ENCODE assay signal across 9 cellular contexts in the genomic region with DNA sequence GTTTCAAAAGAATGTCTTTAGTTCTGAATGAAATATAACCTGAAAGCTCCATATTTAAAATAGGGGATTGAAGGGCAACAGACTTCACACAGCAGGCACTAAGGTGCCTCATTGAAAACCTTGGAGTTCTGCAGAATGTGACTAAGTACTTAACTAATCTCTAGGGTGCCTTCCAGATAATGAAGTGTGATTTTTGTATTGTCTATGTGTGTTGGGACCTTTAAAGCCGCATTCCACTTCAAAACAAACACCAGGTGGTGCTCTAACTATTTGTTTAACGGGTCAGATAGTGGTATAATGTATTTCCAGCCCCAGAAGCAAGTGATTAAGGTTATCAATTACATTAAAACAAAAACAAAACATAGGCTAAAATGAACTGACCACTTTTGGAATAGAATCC. TPM values are rescaled to one million over a fixed set of nuclear protein-coding genes. Genes with fewer than 3 reads are reported as not detected.
A peak's percentile ranks its signal among the peaks of the same experiment; 100 is the strongest.
DNase-seq lines count a peak whose midpoint lies in the region; ATAC-seq and TF ChIP-seq lines count a peak whose summit lies in the region.
"Had no signal": no experiment of that assay in that cellular context is flagged by ENCODE, and none has a peak within 500 bp of the region (broad histone marks: within the 10 kb centered on the region; RNA-seq: fewer than 3 reads in every experiment).

No MANE protein-coding gene starts in this region.

- DNase-seq in D341Med (ENCODE audit: low spot score), result peak; percentile 54
- DNase-seq in HT-29 (ENCODE audit: low spot score), result peak; percentile 34
- DNase-seq in body of pancreas, result no peak
- peak in 1 of 3 donors; percentile 21 for DNase-seq in mucosa of descending colon
- no peak for DNase-seq in amygdala (lab: John Stamatoyannopoulos, UW)
- DNase-seq in activated CD4-positive, alpha-beta T cell treated with anti-CD3 and anti-CD28 coated beads, Interleukin-2, amount 50 U/mL, for 1 hour, result no peak
- DNase-seq in putamen (ENCODE audit: low spot score), result no peak
- DNase-seq: upper lobe of left lung had no signal

- H3K4me3 ChIP-seq in body of pancreas (no peak overlapping the region), mucosa of descending colon (no peak overlapping the region)
- H3K4me3 ChIP-seq: upper lobe of left lung had no signal

- H3K4me1 ChIP-seq in body of pancreas (peaks cover 11% of the 10 kb centered on the region), mucosa of descending colon (ENCODE audit: low read depth) (no peaks in the 10 kb centered on the region)
- H3K4me1 ChIP-seq: upper lobe of left lung had no signal

- no peak for TF ChIP-seq POLR2A in body of pancreas (IDR thresholded peaks at IDR 0.05)

- H3K36me3 ChIP-seq in body of pancreas (replicated peaks in 1 of 2; ENCODE audit: insufficient read depth in 1 of 2, low read depth in 2 of 2), result peaks cover 7 to 10% of the 10 kb centered on the region in 2 donors
- no peaks in the 10 kb centered on the region for H3K36me3 ChIP-seq in mucosa of descending colon (ENCODE audit: low read depth)

- intact Hi-C loops in body of pancreas (cut with DNase I), result no loop called here
- intact Hi-C loops in mucosa of descending colon (cut with DNase I, micrococcal nuclease), result no loop called here

- H3K27me3 ChIP-seq in body of pancreas, result no peaks in the 10 kb centered on the region
- H3K27me3 ChIP-seq: upper lobe of left lung had no signal

- ATAC-seq in body of pancreas, result no peak
- ATAC-seq in mucosa of descending colon, result peak; percentile 35
- no peak for ATAC-seq in GM19328 (IDR thresholded peaks at IDR 0.05; ENCODE audit: unreplicated experiment)

- H3K9me3 ChIP-seq in body of pancreas (no peaks in the 10 kb centered on the region), mucosa of descending colon (no peaks in the 10 kb centered on the region)
- H3K9me3 ChIP-seq: upper lobe of left lung had no signal

- TF ChIP-seq CTCF in body of pancreas (IDR thresholded peaks at IDR 0.05) (peak; percentile 9 to 37 (median 31)), mucosa of descending colon (IDR thresholded peaks at IDR 0.05) (no peak)

- WGBS in body of pancreas, 2 donors, result 4 to 13% methylated on average over 2 of the region's 2 CpGs

- H3K27ac ChIP-seq in body of pancreas, result no peak overlapping the region
- H3K27ac ChIP-seq: upper lobe of left lung had no signal

RNA-seq across cellular contexts. Expression of a gene that starts 28.0 kb away (rescaled TPM):
- total RNA-seq in HT-29 (2014; rRNA removed; shearing (Covaris generic)), result 60.9 and 68.2 TPM in 2 replicates
- total RNA-seq in body of pancreas (10 to 100 TPM; 46.1 to 55.8 TPM), mucosa of descending colon (100 to 1,000 TPM in 1 of 3 donors, 10 to 100 TPM in 2; 82.0 to 125 (median 95.2) TPM)

Comparison
In these comparisons a context has a peak if more than half of its experiments do, and no peak if none do; other contexts are left out.
1. DNase-seq: peak in D341Med (single experiment) and HT-29 (single experiment); none in body of pancreas (0 of 4), amygdala (0 of 56), activated CD4-positive, alpha-beta T cell treated with anti-CD3 and anti-CD28 coated beads, Interleukin-2, amount 50 U/mL, for 1 hour (single experiment) and putamen (single experiment).